In the genomic region with DNA sequence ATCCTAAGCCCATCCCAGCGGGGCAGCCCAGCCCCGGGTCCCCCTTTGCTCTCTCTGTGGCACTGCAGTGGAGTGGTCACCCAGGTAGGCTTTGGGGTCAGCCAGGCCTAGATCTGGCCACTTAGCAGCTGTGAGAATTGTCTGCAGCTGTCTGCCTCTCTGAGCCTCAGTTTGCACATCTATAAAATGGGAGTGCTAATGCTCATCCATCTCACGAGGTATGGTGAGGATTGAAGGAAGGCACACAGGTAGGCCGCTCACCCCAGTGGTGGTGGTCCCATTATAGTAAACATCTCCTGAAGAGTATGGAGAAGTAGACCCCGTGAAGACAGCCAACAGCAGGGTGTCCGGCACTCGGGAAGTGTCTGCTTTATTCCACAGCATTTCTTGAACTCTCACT, we compare ENCODE assay signal across 8 cellular contexts. TPM values are rescaled to one million over a fixed set of nuclear protein-coding genes. Genes with fewer than 3 reads are reported as not detected.
"Had no signal": no experiment of that assay in that cellular context is flagged by ENCODE, and none has a peak within 500 bp of the region (broad histone marks: within the 10 kb centered on the region; RNA-seq: fewer than 3 reads in every experiment).

No MANE protein-coding gene starts in this region.

- H3K27ac Mint-ChIP-seq: GM23338, H9 had no signal

- H3K4me3 ChIP-seq: GM23338 had no signal

- H3K9me3 Mint-ChIP-seq: GM23338, H9 had no signal

- ATAC-seq: GM23338 had no signal

- H3K27ac ChIP-seq: KMS-11 had no signal

- H3K4me2 ChIP-seq: GM23338, KMS-11 had no signal

- H3K9ac ChIP-seq: KMS-11 had no signal

- H2AFZ ChIP-seq: GM23338 had no signal

- H3K4me3 Mint-ChIP-seq: GM23338, H9 had no signal

- FAIRE-seq: H1, H54 had no signal

- DNase-seq: H9, HCEC 1CT, KBM-7 had no signal

RNA-seq across cellular contexts. Expression of a gene that starts 9.2 kb away (rescaled TPM):
- total RNA-seq: HT-29 had no signal

RNA-seq across cellular contexts. Expression of a gene that starts 47.9 kb away (rescaled TPM):
- total RNA-seq: GM23338, H1, HT-29 had no signal
- polyA plus RNA-seq: GM23338 had no signal
